13 cellular contexts compared by ENCODE assay signal in the genomic region with DNA sequence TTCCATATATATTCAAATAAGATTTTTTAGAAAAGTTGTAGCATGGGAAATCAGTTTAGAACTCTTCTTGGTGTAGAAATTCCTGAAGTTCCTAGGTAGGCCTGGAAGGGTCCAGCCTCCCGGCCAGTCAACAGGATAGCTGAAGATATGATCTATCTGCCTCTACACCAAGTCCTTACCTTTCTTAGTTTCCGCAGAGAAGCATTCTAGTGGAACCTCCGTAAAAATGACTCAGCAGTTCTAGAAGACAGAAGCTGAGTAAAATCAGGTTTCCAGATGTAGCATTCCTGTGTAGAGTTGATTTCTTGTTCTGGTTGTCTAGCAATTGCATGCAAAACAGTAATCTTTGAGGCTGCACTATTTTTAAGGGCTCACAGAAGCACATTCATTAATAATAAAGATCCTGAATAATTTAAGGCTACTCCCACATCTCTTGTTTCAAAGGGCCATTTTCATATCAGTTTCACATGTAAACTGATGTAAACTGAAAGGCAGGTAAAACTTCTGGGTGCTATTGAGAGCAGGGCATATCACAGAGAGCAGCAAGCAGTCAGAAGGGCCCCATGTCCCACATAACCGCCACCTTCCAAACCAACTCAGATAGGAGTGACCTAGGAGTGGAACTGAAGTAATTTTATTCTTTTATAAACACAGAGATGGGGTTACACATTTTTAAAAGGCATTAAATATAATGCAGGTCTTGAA.
A peak's percentile ranks its signal among the peaks of the same experiment; 100 is the strongest.
DNase-seq lines count a peak whose midpoint lies in the region; ATAC-seq and TF ChIP-seq lines count a peak whose summit lies in the region.
"Had no signal": no experiment of that assay in that cellular context is flagged by ENCODE, and none has a peak within 500 bp of the region (broad histone marks: within the 10 kb centered on the region; RNA-seq: fewer than 3 reads in every experiment).

No MANE protein-coding gene starts in this region.

- peak; percentile 82 for DNase-seq in GM12865 (ENCODE audit: low read depth)
- DNase-seq in NCI-H1436 (lab: John Stamatoyannopoulos, UW): no peak
- no peak for DNase-seq in hippocampal formation (lab: John Stamatoyannopoulos, UW)
- DNase-seq in SKM-1 treated with dmso at 0.1 percent for 144 hours (lab: John Stamatoyannopoulos, UW; ENCODE audit: unreplicated experiment): no peak
- DNase-seq in AG20443 (ENCODE audit: low spot score): no peak
- DNase-seq: GM23248, KG1, naive B cell, NCI-H2107 had no signal

- TF ChIP-seq CTCF in GM12865 (IDR thresholded peaks at IDR 0.05; ENCODE audit: insufficient read depth, low read depth, low read length, missing control alignments): no peak

- ATAC-seq in GM19455 (IDR thresholded peaks at IDR 0.05; ENCODE audit: unreplicated experiment) (peak; percentile 83), HG02840 (IDR thresholded peaks at IDR 0.05; ENCODE audit: low FRiP score, unreplicated experiment) (peak; percentile 62), HG03469 (IDR thresholded peaks at IDR 0.05; ENCODE audit: unreplicated experiment) (peak; percentile 93)
- ATAC-seq: esophagus mucosa had no signal

- no peak overlapping the region for H3K4me3 ChIP-seq in GM12865 (ENCODE audit: low read depth, low read length)
- H3K4me3 ChIP-seq: GM23248 had no signal
